17 cellular contexts compared by ENCODE assay signal in genomic region chr1:92356956-92357355, GRCh38. TPM values are rescaled to one million over a fixed set of nuclear protein-coding genes. Genes with fewer than 3 reads are reported as not detected.
A peak's percentile ranks its signal among the peaks of the same experiment; 100 is the strongest.
DNase-seq lines count a peak whose midpoint lies in the region; ATAC-seq, FAIRE-seq and TF ChIP-seq lines count a peak whose summit lies in the region.
"Had no signal": no experiment of that assay in that cellular context is flagged by ENCODE, and none has a peak within 500 bp of the region (broad histone marks: within the 10 kb centered on the region; RNA-seq: fewer than 3 reads in every experiment).

No MANE protein-coding gene starts in this region.

- H3K4me1 ChIP-seq in astrocyte (ENCODE audit: insufficient read depth, low read length) = no peaks in the 10 kb centered on the region
- H3K4me1 ChIP-seq: body of pancreas had no signal

- H3K4me1 Mint-ChIP-seq in astrocyte (ENCODE audit: low read depth, unreplicated experiment) = no peaks in the 10 kb centered on the region
- H3K4me1 Mint-ChIP-seq in natural killer cell = no peaks in the 10 kb centered on the region
- H3K4me1 Mint-ChIP-seq: nephron progenitor cell had no signal

- no peak overlapping the region for H3K4me2 ChIP-seq in astrocyte (ENCODE audit: low read length)

- H3K4me3 Mint-ChIP-seq in astrocyte (ENCODE audit: unreplicated experiment) (no peak overlapping the region), natural killer cell (no peak overlapping the region)
- H3K4me3 Mint-ChIP-seq: activated T-helper 17 cell treated with anti-CD3 and anti-CD28 coated beads, Interleukin-2, amount 50 U/mL, for 72 hours; CD8-positive, alpha-beta memory T cell; nephron progenitor cell had no signal

- H3K9ac ChIP-seq in astrocyte (ENCODE audit: low read length) = no peak overlapping the region

- no peak overlapping the region for H3K27ac ChIP-seq in HL-60 (replicated peaks)
- no peak overlapping the region for H3K27ac ChIP-seq in astrocyte (ENCODE audit: low read depth, low read length)
- H3K27ac ChIP-seq: body of pancreas, skin epidermis had no signal

- H3K4me3 ChIP-seq in HL-60 (replicated peaks; ENCODE audit: insufficient read depth, low read length) (no peak overlapping the region), astrocyte (ENCODE audit: insufficient read depth, low read depth, low read length) (no peak overlapping the region)
- H3K4me3 ChIP-seq: body of pancreas, skin epidermis had no signal

- H3K27ac Mint-ChIP-seq in astrocyte (ENCODE audit: unreplicated experiment) (no peak overlapping the region), natural killer cell (no peak overlapping the region)
- H3K27ac Mint-ChIP-seq: activated T-helper 17 cell treated with anti-CD3 and anti-CD28 coated beads, Interleukin-2, amount 50 U/mL, for 72 hours; nephron progenitor cell had no signal

- ATAC-seq in GM19395 (IDR thresholded peaks at IDR 0.05; ENCODE audit: unreplicated experiment) = no peak
- ATAC-seq in natural killer cell = no peak
- ATAC-seq in GM21619 (IDR thresholded peaks at IDR 0.05; ENCODE audit: unreplicated experiment) = no peak
- ATAC-seq: activated T-helper 17 cell treated with anti-CD3 and anti-CD28 coated beads, Interleukin-2, amount 50 U/mL, for 72 hours; body of pancreas; HCT116 had no signal

- H3K27me3 ChIP-seq in HL-60 (ENCODE audit: insufficient read depth, poor library complexity, severe bottlenecking) (no peaks in the 10 kb centered on the region), astrocyte (ENCODE audit: insufficient read depth, low read length) (no peaks in the 10 kb centered on the region)
- H3K27me3 ChIP-seq: body of pancreas had no signal

- H3K79me2 ChIP-seq in astrocyte (ENCODE audit: insufficient read depth, low read length) = no peaks in the 10 kb centered on the region

- FAIRE-seq in astrocyte (lab: Jason Lieb, UNC) = no peak

- H3K9me3 ChIP-seq in astrocyte (ENCODE audit: insufficient read depth, low read depth, low read length) = no peaks in the 10 kb centered on the region
- H3K9me3 ChIP-seq: body of pancreas had no signal

- H3K9me3 Mint-ChIP-seq in astrocyte (ENCODE audit: unreplicated experiment) (no peaks in the 10 kb centered on the region), natural killer cell (peaks cover 0 to 2% of the 10 kb centered on the region in 2 donors)

- intact Hi-C loops in natural killer cell (cut with micrococcal nuclease) = no loop called here

- no peak overlapping the region for H2AFZ ChIP-seq in astrocyte (ENCODE audit: low read depth, low read length)

- H4K20me1 ChIP-seq in astrocyte (ENCODE audit: insufficient read depth, low read length) = no peaks in the 10 kb centered on the region

- DNase-seq in AG20443 (ENCODE audit: low spot score) (peak; percentile 35), HL-60 (ENCODE audit: low read depth in 1 of 2, low spot score in 1 of 2) (peak; percentile 21 to 37), astrocyte (ENCODE audit: low read depth) (peak; percentile 20), hepatic stellate cell (ENCODE audit: low spot score) (peak; percentile 1), natural killer cell (no peak), GM10266 (ENCODE audit: extremely low spot score) (no peak)
- DNase-seq: body of pancreas; CD8-positive, alpha-beta memory T cell; GF-D8; NCI-H1436; NCI-H524 treated with DMSO at 0.1 percent for 48 hours; nephron progenitor cell had no signal

- TF ChIP-seq CTCF in HL-60 (IDR thresholded peaks at IDR 0.05; ENCODE audit: insufficient read depth, low read length) (no peak), astrocyte (IDR thresholded peaks at IDR 0.05; ENCODE audit: insufficient read depth, low read depth, low read length) (no peak), natural killer cell (IDR thresholded peaks at IDR 0.05) (no peak), GM10266 (IDR thresholded peaks at IDR 0.05; ENCODE audit: control insufficient read depth, insufficient read depth, low read depth, missing control alignments) (no peak)

- H3K27me3 Mint-ChIP-seq in astrocyte (ENCODE audit: low read depth, unreplicated experiment) (no peaks in the 10 kb centered on the region), natural killer cell (ENCODE audit: low read depth in 2 of 2) (no peaks in the 10 kb centered on the region)
- H3K27me3 Mint-ChIP-seq: activated T-helper 17 cell treated with anti-CD3 and anti-CD28 coated beads, Interleukin-2, amount 50 U/mL, for 72 hours; CD8-positive, alpha-beta memory T cell had no signal

- H3K36me3 ChIP-seq in astrocyte (ENCODE audit: insufficient read depth, low read length) = no peaks in the 10 kb centered on the region

- peaks cover 18% of the 10 kb centered on the region for H3K36me3 Mint-ChIP-seq in astrocyte (ENCODE audit: low read depth, unreplicated experiment)
- H3K36me3 Mint-ChIP-seq in natural killer cell = peaks cover 22% of the 10 kb centered on the region

RNA-seq across cellular contexts. Expression of gene RPAP2, which starts 58.1 kb away (rescaled TPM):
- total RNA-seq in astrocyte (23.0 and 23.7 TPM in 2 replicates), natural killer cell (10 to 100 TPM; 39.4 to 45.7 (median 39.8) TPM)

RNA-seq across cellular contexts. Expression of gene GLMN, which starts 58.2 kb away (rescaled TPM):
- 13.3 and 13.5 TPM in 2 replicates for total RNA-seq in astrocyte
- 10 to 100 TPM; 19.8 to 25.9 (median 19.9) TPM for total RNA-seq in natural killer cell

Comparison
In these comparisons a context has a peak if more than half of its experiments do, and no peak if none do; other contexts are left out.
1. DNase-seq: peak in AG20443 (single experiment), HL-60 (2 of 2), astrocyte (single experiment) and hepatic stellate cell (single experiment); none in natural killer cell (single experiment) and GM10266 (single experiment).